ENCODE assay signal across 23 cellular contexts in genomic region chr7:120942861-120943260, GRCh38. TPM values are rescaled to one million over a fixed set of nuclear protein-coding genes. Genes with fewer than 3 reads are reported as not detected.
A peak's percentile ranks its signal among the peaks of the same experiment; 100 is the strongest.
DNase-seq lines count a peak whose midpoint lies in the region; ATAC-seq, FAIRE-seq and TF ChIP-seq lines count a peak whose summit lies in the region.
"Had no signal": no experiment of that assay in that cellular context is flagged by ENCODE, and none has a peak within 500 bp of the region (broad histone marks: within the 10 kb centered on the region; RNA-seq: fewer than 3 reads in every experiment).

No MANE protein-coding gene starts in this region.

- WGBS in spleen, 5 donors = 92 to 100% (median 96%) methylated on average over 1 of the region's 1 CpG
- 88 to 100% (median 90%) methylated on average over 1 of the region's 1 CpG for WGBS in stomach, 5 donors

- H3K27ac ChIP-seq in caudate nucleus (ENCODE audit: low read depth, low read length) = peak overlapping the region; percentile 3
- peak overlapping the region; percentile 4 to 78 (median 29) for H3K27ac ChIP-seq in spleen
- H3K27ac ChIP-seq in stomach = no peak overlapping the region
- H3K27ac ChIP-seq: 22Rv1; BLaER1 treated with 17β-estradiol and CSF1 and Interleukin-3, amounts not matched to agents 10 nM and 100 nM; GM23248 had no signal

- no peak for TF ChIP-seq CTCF in D721Med (IDR thresholded peaks at IDR 0.05; ENCODE audit: insufficient read depth, missing control alignments)
- TF ChIP-seq CTCF in spleen (IDR thresholded peaks at IDR 0.05 in 8 of 11, conservative IDR thresholded peaks at IDR 0.05 in 3 of 11) = no peak
- TF ChIP-seq CTCF in stomach (IDR thresholded peaks at IDR 0.05) = no peak

- H3K4me1 ChIP-seq in spleen (peaks cover 0 to 6% (median 2%) of the 10 kb centered on the region in 6 donors), stomach (no peaks in the 10 kb centered on the region)
- H3K4me1 ChIP-seq: BE2C had no signal

- H3K36me3 ChIP-seq in spleen (no peaks in the 10 kb centered on the region), stomach (no peaks in the 10 kb centered on the region)
- H3K36me3 ChIP-seq: BE2C; BLaER1 treated with 17β-estradiol and CSF1 and Interleukin-3, amounts not matched to agents 10 nM and 100 nM had no signal

- no peaks in the 10 kb centered on the region for H3K9me3 ChIP-seq in spleen
- no peaks in the 10 kb centered on the region for H3K9me3 ChIP-seq in stomach
- H3K9me3 ChIP-seq: BE2C; BLaER1 treated with 17β-estradiol and CSF1 and Interleukin-3, amounts not matched to agents 10 nM and 100 nM had no signal

- intact Hi-C loops in spleen (cut with DNase I; ENCODE audit: low total_unique reads) (no loop called here), stomach (cut with DNase I; ENCODE audit: low total_unique reads) (loop anchor here (5.0 kb wide), 1 partner anchor 141 kb away; no protein-coding TSS in a partner anchor)

- ATAC-seq in GM21390 (IDR thresholded peaks at IDR 0.05; ENCODE audit: unreplicated experiment) = no peak

- H3K4me3 ChIP-seq in spleen = no peak overlapping the region
- H3K4me3 ChIP-seq in stomach = no peak overlapping the region
- H3K4me3 ChIP-seq: BLaER1 treated with 17β-estradiol and CSF1 and Interleukin-3, amounts not matched to agents 10 nM and 100 nM; GM23248 had no signal

- DNase-seq in D721Med (ENCODE audit: insufficient read length, low spot score) = no peak
- no peak for DNase-seq in caudate nucleus (lab: John Stamatoyannopoulos, UW)
- no peak for DNase-seq in spleen
- DNase-seq in SW480 (ENCODE audit: low spot score) = no peak
- no peak for DNase-seq in stomach
- DNase-seq: ACHN; AML-193; BE2C; CD4-positive, alpha-beta T cell; CD8-positive, alpha-beta memory T cell; DMS53; DMS79 treated with DMSO at 0.1 percent for 48 hours; GF-D8; GM23248; H7; HCEC 1CT had no signal

- FAIRE-seq in A204.1 (lab: Jason Lieb, UNC) = peak; percentile 11
- peak; percentile 48 for FAIRE-seq in D721Med (lab: Jason Lieb, UNC)
- FAIRE-seq: GM12891, GM18507, H1 had no signal

- TF ChIP-seq POLR2A in spleen (IDR thresholded peaks at IDR 0.05) (no peak), stomach (IDR thresholded peaks at IDR 0.05) (no peak)

- no peak for TF ChIP-seq EP300 in stomach (IDR thresholded peaks at IDR 0.05)

- H3K27me3 ChIP-seq in spleen (replicated peaks in 1 of 7) (no peaks in the 10 kb centered on the region), stomach (no peaks in the 10 kb centered on the region)
- H3K27me3 ChIP-seq: BLaER1 treated with 17β-estradiol and CSF1 and Interleukin-3, amounts not matched to agents 10 nM and 100 nM had no signal

RNA-seq across cellular contexts. Expression of gene ING3, which starts 7.7 kb away (rescaled TPM):
- total RNA-seq in spleen (10 to 100 TPM; 21.7 to 40.9 (median 31.9) TPM), stomach (10 to 100 TPM in 4 of 5 donors, 1 to 10 TPM in 1; 8.4 to 37.1 (median 26.3) TPM)
- polyA plus RNA-seq in spleen (10 to 100 TPM; 10.2 to 16.9 (median 10.6) TPM), stomach (10 to 100 TPM in 2 of 3 donors, 1 to 10 TPM in 1; 6.3 to 17.1 (median 10.0) TPM)

RNA-seq across cellular contexts. Expression of gene CPED1, which starts 45.6 kb away (rescaled TPM):
- 10 to 100 TPM; 32.3 to 81.6 (median 49.5) TPM for total RNA-seq in spleen
- 1 to 10 TPM; 1.5 to 3.0 (median 2.8) TPM for polyA plus RNA-seq in spleen
- total RNA-seq in stomach = 10 to 100 TPM in 4 of 5 donors, 1 to 10 TPM in 1; 8.4 to 58.7 (median 44.9) TPM
- polyA plus RNA-seq in stomach = 1 to 10 TPM; 3.0 to 3.7 (median 3.2) TPM
- total RNA-seq: H7 had no signal
- polyA plus RNA-seq: CD8-positive, alpha-beta memory T cell had no signal

Comparison
In these comparisons a context has a peak if more than half of its experiments do, and no peak if none do; other contexts are left out.
1. H3K27ac ChIP-seq: peak in caudate nucleus (single experiment) and spleen (8 of 8); none in stomach (0 of 5).